In genomic region chr13:112366907-112367646, GRCh38 we compare ENCODE assay signal across 33 cellular contexts. TPM values are rescaled to one million over a fixed set of nuclear protein-coding genes. Genes with fewer than 3 reads are reported as not detected.
"Had no signal": no experiment of that assay in that cellular context is flagged by ENCODE, and none has a peak within 500 bp of the region (broad histone marks: within the 10 kb centered on the region; RNA-seq: fewer than 3 reads in every experiment).

No MANE protein-coding gene starts in this region.

- H3K27ac ChIP-seq: adrenal gland, body of pancreas, gastroesophageal sphincter, hepatocyte, parathyroid adenoma, right atrium auricular region, stomach, thyroid gland, upper lobe of right lung had no signal

- H3K36me3 ChIP-seq: adrenal gland, gastroesophageal sphincter, right atrium auricular region, stomach, thyroid gland, upper lobe of right lung had no signal

- H3K4me1 Mint-ChIP-seq: activated naive CD8-positive, alpha-beta T cell treated with anti-CD3 and anti-CD28 coated beads for 36 hours; stimulated activated naive B cell treated with anti-CD40 and anti-IgM and Interleukin-4, amounts not matched to agents 10 μg/mL and 1 μg/mL and 100 μg/mL, for 72 hours had no signal

- H3K27me3 ChIP-seq: body of pancreas, hepatocyte, right atrium auricular region, thyroid gland had no signal

- H3K9me3 ChIP-seq: adrenal gland, thyroid gland, upper lobe of right lung had no signal

- H3K27ac Mint-ChIP-seq: activated CD4-positive, alpha-beta memory T cell treated with anti-CD3 and anti-CD28 coated beads for 36 hours; activated naive CD4-positive, alpha-beta T cell treated with anti-CD3 and anti-CD28 coated beads for 36 hours; activated naive CD8-positive, alpha-beta T cell treated with anti-CD3 and anti-CD28 coated beads for 36 hours; activated T-helper 1 cell treated with anti-CD3 and anti-CD28 coated beads, Interleukin-12 subunit alpha, Interleukin-12 subunit beta, Interleukin-2, Interleukin-4 antibody, amounts not matched to agents 30 ng/mL and 10 ng/mL and 1 ng/mL, durations not matched to agents 14 hours and 24 hours and 36 hours; naive thymus-derived CD4-positive, alpha-beta T cell; stimulated activated naive B cell treated with anti-CD40 and anti-IgM and Interleukin-4, amounts not matched to agents 10 μg/mL and 1 μg/mL and 100 μg/mL, for 72 hours had no signal

- H3K4me1 ChIP-seq: adrenal gland, body of pancreas, gastroesophageal sphincter, parathyroid adenoma, right atrium auricular region, stomach, thyroid gland, upper lobe of right lung had no signal

- DNase-seq: activated CD4-positive, alpha-beta memory T cell treated with anti-CD3 and anti-CD28 coated beads for 36 hours; activated CD4-positive, alpha-beta T cell treated with anti-CD3 and anti-CD28 coated beads for 4 hours; activated CD8-positive, alpha-beta memory T cell treated with anti-CD3 and anti-CD28 coated beads, Interleukin-2, amount 50 U/mL, for 4 hours; activated effector memory CD4-positive, alpha-beta T cell treated with anti-CD3 and anti-CD28 coated beads, Interleukin-2, amount 50 U/mL, for 16 hours; activated naive CD4-positive, alpha-beta T cell treated with anti-CD3 and anti-CD28 coated beads for 36 hours; activated naive CD8-positive, alpha-beta T cell treated with anti-CD3 and anti-CD28 coated beads for 36 hours; activated T-cell treated with anti-CD3 and anti-CD28 coated beads, Interleukin-2, amount 50 U/mL, for 1 hour; adrenal gland; aorta; body of pancreas; dermis blood vessel endothelial cell; effector CD8-positive, alpha-beta T cell; left colon; mammary epithelial cell; midbrain; naive thymus-derived CD4-positive, alpha-beta T cell; nucleus accumbens; stimulated activated CD4-positive, alpha-beta T cell treated with anti-CD3 and anti-CD28 coated beads, Interleukin-1b, Interleukin-23, amount 100 ng/mL, for 48 hours; stimulated activated CD4-positive, alpha-beta T cell treated with anti-CD3 and anti-CD28 coated beads, Interleukin-4, amount 100 ng/mL, for 4 hours; stimulated activated naive B cell treated with anti-CD40 and anti-IgM and Interleukin-4, amounts not matched to agents 10 μg/mL and 1 μg/mL and 100 μg/mL, for 72 hours; stomach; thyroid gland; upper lobe of right lung had no signal

- H3K4me3 Mint-ChIP-seq: activated CD4-positive, alpha-beta memory T cell treated with anti-CD3 and anti-CD28 coated beads for 36 hours; activated naive CD4-positive, alpha-beta T cell treated with anti-CD3 and anti-CD28 coated beads for 36 hours; activated naive CD8-positive, alpha-beta T cell treated with anti-CD3 and anti-CD28 coated beads for 36 hours; activated T-helper 1 cell treated with anti-CD3 and anti-CD28 coated beads, Interleukin-12 subunit alpha, Interleukin-12 subunit beta, Interleukin-2, Interleukin-4 antibody, amounts not matched to agents 30 ng/mL and 10 ng/mL and 1 ng/mL, durations not matched to agents 14 hours and 24 hours and 36 hours; naive thymus-derived CD4-positive, alpha-beta T cell; stimulated activated naive B cell treated with anti-CD40 and anti-IgM and Interleukin-4, amounts not matched to agents 10 μg/mL and 1 μg/mL and 100 μg/mL, for 72 hours had no signal

- H3K4me3 ChIP-seq: adrenal gland, body of pancreas, gastroesophageal sphincter, hepatocyte, right atrium auricular region, smooth muscle cell, stomach, thyroid gland, upper lobe of right lung had no signal

- H3K36me3 Mint-ChIP-seq: activated naive CD8-positive, alpha-beta T cell treated with anti-CD3 and anti-CD28 coated beads for 36 hours had no signal

RNA-seq across cellular contexts. Expression of gene SPACA7, which starts 9.1 kb away (rescaled TPM):
- total RNA-seq: activated CD4-positive, alpha-beta memory T cell treated with anti-CD3 and anti-CD28 coated beads for 36 hours; activated CD8-positive, alpha-beta memory T cell treated with anti-CD3 and anti-CD28 coated beads for 36 hours; activated naive CD4-positive, alpha-beta T cell treated with anti-CD3 and anti-CD28 coated beads for 36 hours; activated naive CD8-positive, alpha-beta T cell treated with anti-CD3 and anti-CD28 coated beads for 36 hours; activated T-helper 1 cell treated with anti-CD3 and anti-CD28 coated beads, Interleukin-12 subunit alpha, Interleukin-12 subunit beta, Interleukin-2, Interleukin-4 antibody, amounts not matched to agents 30 ng/mL and 10 ng/mL and 1 ng/mL, durations not matched to agents 14 hours and 24 hours and 36 hours; adrenal gland; body of pancreas; dermis blood vessel endothelial cell; epithelial cell of proximal tubule; gastroesophageal sphincter; hepatocyte; left colon; liver; mammary epithelial cell; naive thymus-derived CD4-positive, alpha-beta T cell; pulmonary artery endothelial cell; right atrium auricular region; smooth muscle cell; stomach; thyroid gland; upper lobe of right lung had no signal
